8 cellular contexts compared by ENCODE assay signal in the genomic region with DNA sequence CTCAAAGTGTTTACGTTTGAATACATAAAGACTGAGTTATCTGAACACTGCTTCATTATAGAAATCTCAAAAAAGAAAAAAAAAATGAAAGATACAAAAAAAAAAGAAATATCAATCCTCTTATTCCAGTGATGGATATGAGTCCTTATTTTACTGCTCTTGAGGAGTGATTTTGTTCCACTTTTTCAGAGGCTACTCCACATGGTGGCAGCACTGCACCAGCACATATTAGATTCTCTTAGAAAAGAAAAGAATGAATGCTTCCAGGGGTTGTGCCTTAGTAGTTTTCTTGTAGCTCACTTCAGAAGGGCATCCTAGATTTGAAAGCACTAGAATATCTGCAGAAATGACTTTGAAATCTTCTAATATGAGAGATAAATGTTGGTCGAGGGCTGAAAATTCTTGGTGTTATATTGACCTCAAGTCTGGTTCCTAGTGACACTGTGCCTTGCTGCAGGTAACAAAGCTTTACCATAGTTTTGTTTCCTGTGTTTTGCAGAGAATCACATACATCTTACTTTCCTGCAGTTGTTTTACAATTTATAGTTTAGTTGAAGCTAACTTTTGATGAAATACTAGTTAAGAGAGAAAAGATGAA. TPM values are rescaled to one million over a fixed set of nuclear protein-coding genes. Genes with fewer than 3 reads are reported as not detected.
A peak's percentile ranks its signal among the peaks of the same experiment; 100 is the strongest.
DNase-seq lines count a peak whose midpoint lies in the region; ATAC-seq and TF ChIP-seq lines count a peak whose summit lies in the region.

No MANE protein-coding gene starts in this region.

- TF ChIP-seq CTCF in foreskin fibroblast (IDR thresholded peaks at IDR 0.05; ENCODE audit: low read depth, low read length) = peak; percentile 76
- TF ChIP-seq CTCF in progenitor cell of endocrine pancreas (IDR thresholded peaks at IDR 0.05; ENCODE audit: unreplicated experiment) = peak; percentile 75

- DNase-seq in Right ventricle myocardium superior (peak; percentile 55), Right ventricle myocardium inferior (ENCODE audit: missing footprints) (no peak), NCI-H1694 treated with DMSO at 0.1 percent for 48 hours (lab: John Stamatoyannopoulos, UW) (peak; percentile 59), foreskin fibroblast (peak; percentile 41 to 79), progenitor cell of endocrine pancreas (ENCODE audit: low spot score, unreplicated experiment) (peak; percentile 14)
- peak; percentile 23 to 26 for DNase-seq in activated CD4-positive, alpha-beta T cell treated with anti-CD3 and anti-CD28 coated beads, Interleukin-2, amount 50 U/mL, for 4 hours
- DNase-seq in NK-92 treated with Interleukin-12 subunit alpha and Interleukin-12 subunit beta, amount 100 ng/mL, for 24 hours (lab: John Stamatoyannopoulos, UW) = no peak

- intact Hi-C loops in Right ventricle myocardium superior (cut with DNase I) (loop anchor here (2.0 kb wide), 1 partner anchor 134 kb away; no protein-coding TSS in a partner anchor), Right ventricle myocardium inferior (cut with DNase I) (loop anchor here (5.0 kb wide), 1 partner anchor 49 kb away; no protein-coding TSS in a partner anchor)

- ATAC-seq in Right ventricle myocardium superior (ENCODE audit: poor library complexity) = peak; percentile 50
- ATAC-seq in Right ventricle myocardium inferior = no peak
- ATAC-seq in HG02623 (IDR thresholded peaks at IDR 0.05; ENCODE audit: unreplicated experiment) = no peak

- no peaks in the 10 kb centered on the region for H3K4me1 Mint-ChIP-seq in progenitor cell of endocrine pancreas (ENCODE audit: low read depth)

- no peak overlapping the region for H3K4me3 ChIP-seq in foreskin fibroblast (ENCODE audit: low read depth in 1 of 2, low read length in 2 of 2)

- peaks cover 5% of the 10 kb centered on the region for H3K36me3 Mint-ChIP-seq in progenitor cell of endocrine pancreas (ENCODE audit: insufficient read depth)

- no peak overlapping the region for H3K27ac Mint-ChIP-seq in progenitor cell of endocrine pancreas

- no peaks in the 10 kb centered on the region for H3K9me3 Mint-ChIP-seq in progenitor cell of endocrine pancreas (ENCODE audit: low read depth)

- H3K27me3 Mint-ChIP-seq in progenitor cell of endocrine pancreas = no peaks in the 10 kb centered on the region

- no peak overlapping the region for H3K4me3 Mint-ChIP-seq in progenitor cell of endocrine pancreas (ENCODE audit: low read depth)

RNA-seq across cellular contexts. Expression of gene AP2B1, which starts 25.9 kb away (rescaled TPM):
- total RNA-seq in Right ventricle myocardium superior (112 TPM), Right ventricle myocardium inferior (117 TPM), progenitor cell of endocrine pancreas (194 and 200 TPM in 2 replicates)

RNA-seq across cellular contexts. Expression of gene PEX12, which starts 34.7 kb away (rescaled TPM):
- total RNA-seq in Right ventricle myocardium superior (7.0 TPM), Right ventricle myocardium inferior (7.0 TPM), progenitor cell of endocrine pancreas (4.2 and 5.1 TPM in 2 replicates)

RNA-seq across cellular contexts. Expression of gene SLFN14, which starts 52.4 kb away (rescaled TPM):
- not detected for total RNA-seq in Right ventricle myocardium superior
- total RNA-seq in Right ventricle myocardium inferior = not detected
- total RNA-seq in progenitor cell of endocrine pancreas = not detected in 2 replicates

Comparison
In these comparisons a context has a peak if more than half of its experiments do, and no peak if none do; other contexts are left out.
1. DNase-seq: peak in Right ventricle myocardium superior (single experiment), NCI-H1694 treated with DMSO at 0.1 percent for 48 hours (single experiment), activated CD4-positive, alpha-beta T cell treated with anti-CD3 and anti-CD28 coated beads, Interleukin-2, amount 50 U/mL, for 4 hours (2 of 2), foreskin fibroblast (2 of 2) and progenitor cell of endocrine pancreas (single experiment); none in Right ventricle myocardium inferior (single experiment) and NK-92 treated with Interleukin-12 subunit alpha and Interleukin-12 subunit beta, amount 100 ng/mL, for 24 hours (single experiment).